In genomic region chr14:105301915-105302249, GRCh38 we compare ENCODE assay signal across 8 cellular contexts. TPM values are rescaled to one million over a fixed set of nuclear protein-coding genes. Genes with fewer than 3 reads are reported as not detected.
DNase-seq lines count a peak whose midpoint lies in the region; ATAC-seq and TF ChIP-seq lines count a peak whose summit lies in the region.
"Not testable (repeated sequence)": the region's sequence is repeated elsewhere in the genome, so short reads cannot be mapped to it uniquely, and the experiment has no call there.

No MANE protein-coding gene starts in this region.

- not testable (repeated sequence) for TF ChIP-seq POLR2A in vagina (IDR thresholded peaks at IDR 0.05)

- not testable (repeated sequence) for H3K9me3 Mint-ChIP-seq in activated CD8-positive, alpha-beta memory T cell treated with anti-CD3 and anti-CD28 coated beads, Interleukin-2, amount 10 ng/mL, durations not matched to agents 7 days and 5 days (ENCODE audit: low read depth)

- not testable (repeated sequence) for H3K27ac Mint-ChIP-seq in activated CD8-positive, alpha-beta memory T cell treated with anti-CD3 and anti-CD28 coated beads, Interleukin-2, amount 10 ng/mL, durations not matched to agents 7 days and 5 days

- H3K9ac ChIP-seq in OCI-LY3 (ENCODE audit: low read length), result peak overlapping the region; percentile 54
- H3K9ac ChIP-seq in mucosa of stomach (ENCODE audit: low read length), result peak overlapping the region; percentile 28

- peak overlapping the region; percentile 84 for H3K4me3 Mint-ChIP-seq in activated CD8-positive, alpha-beta memory T cell treated with anti-CD3 and anti-CD28 coated beads, Interleukin-2, amount 10 ng/mL, durations not matched to agents 7 days and 5 days

- DNase-seq in activated CD8-positive, alpha-beta memory T cell treated with anti-CD3 and anti-CD28 coated beads, Interleukin-2, amount 10 ng/mL, durations not matched to agents 7 days and 5 days; caudate nucleus (lab: John Stamatoyannopoulos, UW); left ventricle myocardium inferior; skeletal muscle cell (ENCODE audit: low read depth); vagina (ENCODE audit: extremely low spot score in 2 of 2): not testable (repeated sequence)

- CTCF ChIA-PET in activated CD8-positive, alpha-beta memory T cell treated with anti-CD3 and anti-CD28 coated beads, Interleukin-2, amount 10 ng/mL, durations not matched to agents 7 days and 5 days (lab: Charles Lee), result interaction anchor here (0.7 to 2.9 kb wide), 6 partner anchors 10 to 215 kb away, joined by 3 to 13 read pairs (median 4); partner anchors contain the start of genes BTBD6 and PACS2

- not testable (repeated sequence) for H4K20me1 ChIP-seq in OCI-LY3 (ENCODE audit: insufficient read depth, low read length)

- H3K4me2 ChIP-seq in OCI-LY3 (ENCODE audit: low read length), result peak overlapping the region; percentile 69

- H3K79me2 ChIP-seq in OCI-LY3 (ENCODE audit: low read length), result peaks cover 35% of the 10 kb centered on the region

- H3K4me3 ChIP-seq in GM12875 (ENCODE audit: low read depth, low read length) (peak overlapping the region; percentile 98), OCI-LY3 (ENCODE audit: low read length) (peak overlapping the region; percentile 81), left ventricle myocardium inferior (peak overlapping the region; percentile 85), skeletal muscle cell (ENCODE audit: low read depth, low read length) (peak overlapping the region; percentile 63), vagina (peak overlapping the region; percentile 70 to 97)
- H3K4me3 ChIP-seq in mucosa of stomach (ENCODE audit: low read length), result not testable (repeated sequence)

- not testable (repeated sequence) for H3K27me3 ChIP-seq in OCI-LY3 (ENCODE audit: low read depth, low read length); left ventricle myocardium inferior (ENCODE audit: low read depth); mucosa of stomach (ENCODE audit: control insufficient read depth, insufficient read depth, low read length); vagina

- H3K9me3 ChIP-seq in OCI-LY3 (ENCODE audit: insufficient read depth, low read length); left ventricle myocardium inferior (replicated peaks); mucosa of stomach (ENCODE audit: control insufficient read depth, low read length); vagina: not testable (repeated sequence)

- not testable (repeated sequence) for ATAC-seq in activated CD8-positive, alpha-beta memory T cell treated with anti-CD3 and anti-CD28 coated beads, Interleukin-2, amount 10 ng/mL, durations not matched to agents 7 days and 5 days

- not testable (repeated sequence) for H3K36me3 Mint-ChIP-seq in activated CD8-positive, alpha-beta memory T cell treated with anti-CD3 and anti-CD28 coated beads, Interleukin-2, amount 10 ng/mL, durations not matched to agents 7 days and 5 days

- H3K36me3 ChIP-seq in OCI-LY3 (replicated peaks; ENCODE audit: low read depth, low read length); left ventricle myocardium inferior; mucosa of stomach (ENCODE audit: control insufficient read depth, insufficient read depth, low read length); vagina: not testable (repeated sequence)

- intact Hi-C loops in left ventricle myocardium inferior (cut with micrococcal nuclease), result not testable (repeated sequence)
- intact Hi-C loops in vagina (cut with DNase I), result loop anchor here (5.0 kb wide), 1 partner anchor 185 kb away; the partner anchor contains the start of gene CRIP1

- H3K4me1 ChIP-seq in OCI-LY3 (ENCODE audit: low read length) (peaks cover 12% of the 10 kb centered on the region), left ventricle myocardium inferior (peaks cover 30% of the 10 kb centered on the region), vagina (peaks cover 28% of the 10 kb centered on the region)
- H3K4me1 ChIP-seq in mucosa of stomach (ENCODE audit: control insufficient read depth, insufficient read depth, low read length), result not testable (repeated sequence)

- H3K27me3 Mint-ChIP-seq in activated CD8-positive, alpha-beta memory T cell treated with anti-CD3 and anti-CD28 coated beads, Interleukin-2, amount 10 ng/mL, durations not matched to agents 7 days and 5 days, result not testable (repeated sequence)

- not testable (repeated sequence) for H2AFZ ChIP-seq in OCI-LY3 (ENCODE audit: low read depth, low read length)

- H3K4me1 Mint-ChIP-seq in activated CD8-positive, alpha-beta memory T cell treated with anti-CD3 and anti-CD28 coated beads, Interleukin-2, amount 10 ng/mL, durations not matched to agents 7 days and 5 days, result peaks cover 41% of the 10 kb centered on the region

- not testable (repeated sequence) for H3K27ac ChIP-seq in OCI-LY3 (ENCODE audit: low read length)
- H3K27ac ChIP-seq in caudate nucleus (ENCODE audit: low read depth, low read length) (peak overlapping the region; percentile 65), left ventricle myocardium inferior (replicated peaks) (peak overlapping the region; percentile 98), vagina (peak overlapping the region; percentile 93)

- not testable (repeated sequence) for TF ChIP-seq CTCF in GM12875 (IDR thresholded peaks at IDR 0.05; ENCODE audit: borderline replicate concordance, insufficient read depth, low read depth, low read length); OCI-LY3 (IDR thresholded peaks at IDR 0.05; ENCODE audit: low read depth, low read length); left ventricle myocardium inferior (IDR thresholded peaks at IDR 0.05; ENCODE audit: borderline replicate concordance); vagina (IDR thresholded peaks at IDR 0.05)

RNA-seq across cellular contexts. Expression of gene BRF1, which starts 1.1 kb away (rescaled TPM):
- 10 to 100 TPM; 32.2 to 51.8 TPM for total RNA-seq in activated CD8-positive, alpha-beta memory T cell treated with anti-CD3 and anti-CD28 coated beads, Interleukin-2, amount 10 ng/mL, durations not matched to agents 7 days and 5 days
- total RNA-seq in left ventricle myocardium inferior, result 19.8 TPM
- 64.6 TPM for total RNA-seq in vagina

RNA-seq across cellular contexts. Expression of gene PACS2, which starts 12.7 kb away (rescaled TPM):
- total RNA-seq in activated CD8-positive, alpha-beta memory T cell treated with anti-CD3 and anti-CD28 coated beads, Interleukin-2, amount 10 ng/mL, durations not matched to agents 7 days and 5 days, result 10 to 100 TPM; 27.8 to 40.2 TPM
- total RNA-seq in left ventricle myocardium inferior (64.0 TPM), vagina (64.8 TPM)

RNA-seq across cellular contexts. Expression of gene BTBD6, which starts 53.5 kb away (rescaled TPM):
- 10 to 100 TPM; 47.1 to 49.0 TPM for total RNA-seq in activated CD8-positive, alpha-beta memory T cell treated with anti-CD3 and anti-CD28 coated beads, Interleukin-2, amount 10 ng/mL, durations not matched to agents 7 days and 5 days
- total RNA-seq in left ventricle myocardium inferior (45.3 TPM), vagina (45.9 TPM)
